Comparison of ENCODE assay signal across 34 cellular contexts in the genomic region with DNA sequence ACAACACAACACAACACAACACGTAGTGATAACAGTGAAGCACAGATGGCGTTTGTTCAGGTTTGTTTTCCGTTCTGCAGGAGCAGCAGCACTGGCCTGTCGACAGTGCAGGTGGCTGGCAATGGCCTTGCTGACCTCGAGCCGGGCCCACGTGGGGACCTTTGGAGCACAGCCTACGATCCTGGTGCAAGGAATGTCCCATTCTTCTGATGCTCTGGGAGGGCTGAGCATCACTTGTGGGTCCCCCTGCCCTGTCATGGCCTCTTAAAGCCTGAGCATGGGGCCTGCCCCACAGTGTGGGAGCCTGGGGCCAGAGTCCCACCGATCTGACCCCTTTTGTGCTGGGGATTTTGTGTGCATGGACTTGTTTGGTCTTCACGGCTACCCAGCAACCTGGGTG. TPM values are rescaled to one million over a fixed set of nuclear protein-coding genes. Genes with fewer than 3 reads are reported as not detected.
DNase-seq lines count a peak whose midpoint lies in the region; ATAC-seq and TF ChIP-seq lines count a peak whose summit lies in the region.
"Had no signal": no experiment of that assay in that cellular context is flagged by ENCODE, and none has a peak within 500 bp of the region (broad histone marks: within the 10 kb centered on the region; RNA-seq: fewer than 3 reads in every experiment).

No MANE protein-coding gene starts in this region.

- peak; percentile 62 for DNase-seq in activated effector memory CD4-positive, alpha-beta T cell treated with anti-CD3 and anti-CD28 coated beads, Interleukin-2, amount 50 U/mL, for 16 hours
- DNase-seq in activated effector memory CD4-positive, alpha-beta T cell treated with Interleukin-2 at 50 U/mL for 16 hours: no peak
- no peak for DNase-seq in HFFc6
- no peak for DNase-seq in endothelial cell (ENCODE audit: low spot score)
- peak; percentile 76 for DNase-seq in spleen
- no peak for DNase-seq in activated naive CD4-positive, alpha-beta T cell treated with anti-CD3 and anti-CD28 coated beads, Interleukin-2, amount 10 ng/mL, durations not matched to agents 7 days and 5 days
- no peak for DNase-seq in activated CD8-positive, alpha-beta T cell treated with anti-CD3 and anti-CD28 coated beads for 36 hours
- DNase-seq: activated CD4-positive, alpha-beta T cell treated with anti-CD3 and anti-CD28 coated beads for 4 hours; activated naive CD4-positive, alpha-beta T cell treated with anti-CD3 and anti-CD28 coated beads, Interleukin-2, amount 50 U/mL, for 16 hours; amygdala; CD8-positive, alpha-beta T cell; DMS 273 treated with DMSO at 0.1 percent for 48 hours; effector CD8-positive, alpha-beta T cell; EL; erythroblast; IMR-90; MV-4-11; NCI-H1436 treated with DMSO at 0.1 percent for 48 hours; NCI-H2081 treated with DMSO at 0.1 percent for 48 hours; Peyer's patch; SIG-M5; stimulated activated CD4-positive, alpha-beta T cell treated with anti-CD3 and anti-CD28 coated beads, Interleukin-1b, Interleukin-23, amount 100 ng/mL, for 48 hours; stimulated activated naive CD4-positive, alpha-beta T cell treated with Interleukin-2 at 50 U/mL for 16 hours; upper lobe of left lung had no signal

- TF ChIP-seq POLR2A in spleen (IDR thresholded peaks at IDR 0.05): no peak

- H3K27ac ChIP-seq in spleen: no peak overlapping the region
- H3K27ac ChIP-seq: breast epithelium, Peyer's patch, suprapubic skin, upper lobe of left lung had no signal

- H3K4me1 Mint-ChIP-seq in HFFc6 (ENCODE audit: low read depth) (peaks cover 42% of the 10 kb centered on the region), endothelial cell (ENCODE audit: unreplicated experiment) (peaks cover 31% of the 10 kb centered on the region)
- H3K4me1 Mint-ChIP-seq in activated naive CD4-positive, alpha-beta T cell treated with anti-CD3 and anti-CD28 coated beads, Interleukin-2, amount 10 ng/mL, durations not matched to agents 7 days and 5 days: peaks cover 38% of the 10 kb centered on the region
- peaks cover 45% of the 10 kb centered on the region for H3K4me1 Mint-ChIP-seq in activated CD8-positive, alpha-beta T cell treated with anti-CD3 and anti-CD28 coated beads for 36 hours (ENCODE audit: low read depth)

- no peaks in the 10 kb centered on the region for H3K9me3 ChIP-seq in spleen
- H3K9me3 ChIP-seq: breast epithelium, Peyer's patch, suprapubic skin, upper lobe of left lung had no signal

- H3K36me3 Mint-ChIP-seq in HFFc6 (ENCODE audit: low read depth) (peaks cover 27% of the 10 kb centered on the region), endothelial cell (ENCODE audit: low read depth, unreplicated experiment) (peaks cover 31% of the 10 kb centered on the region)
- peaks cover 19% of the 10 kb centered on the region for H3K36me3 Mint-ChIP-seq in activated naive CD4-positive, alpha-beta T cell treated with anti-CD3 and anti-CD28 coated beads, Interleukin-2, amount 10 ng/mL, durations not matched to agents 7 days and 5 days
- H3K36me3 Mint-ChIP-seq in activated CD8-positive, alpha-beta T cell treated with anti-CD3 and anti-CD28 coated beads for 36 hours (ENCODE audit: low read depth): peaks cover 38% of the 10 kb centered on the region

- H3K4me3 ChIP-seq in spleen: no peak overlapping the region
- H3K4me3 ChIP-seq: breast epithelium, GM12878, Peyer's patch, smooth muscle cell, suprapubic skin, upper lobe of left lung had no signal

- H3K27me3 Mint-ChIP-seq in HFFc6 (ENCODE audit: insufficient read depth) (peaks cover 18% of the 10 kb centered on the region), endothelial cell (ENCODE audit: unreplicated experiment) (peaks cover 21% of the 10 kb centered on the region)
- H3K27me3 Mint-ChIP-seq in activated naive CD4-positive, alpha-beta T cell treated with anti-CD3 and anti-CD28 coated beads, Interleukin-2, amount 10 ng/mL, durations not matched to agents 7 days and 5 days: peaks cover 4% of the 10 kb centered on the region
- no peaks in the 10 kb centered on the region for H3K27me3 Mint-ChIP-seq in activated CD8-positive, alpha-beta T cell treated with anti-CD3 and anti-CD28 coated beads for 36 hours
- H3K27me3 Mint-ChIP-seq: memory B cell had no signal

- H3K36me3 ChIP-seq in spleen: peaks cover 0 to 64% (median 5%) of the 10 kb centered on the region in 6 donors
- H3K36me3 ChIP-seq: breast epithelium had no signal

- no peak for ATAC-seq in activated CD8-positive, alpha-beta T cell treated with anti-CD3 and anti-CD28 coated beads for 36 hours
- ATAC-seq in HG03159 (IDR thresholded peaks at IDR 0.05; ENCODE audit: unreplicated experiment): no peak
- ATAC-seq: CD8-positive, alpha-beta T cell; GM12878; left lobe of liver; right cardiac atrium had no signal

- CTCF ChIA-PET in activated naive CD4-positive, alpha-beta T cell treated with anti-CD3 and anti-CD28 coated beads, Interleukin-2, amount 10 ng/mL, durations not matched to agents 7 days and 5 days (lab: Charles Lee): no interaction called here
- CTCF ChIA-PET in activated CD8-positive, alpha-beta T cell treated with anti-CD3 and anti-CD28 coated beads for 36 hours (lab: Charles Lee): no interaction called here

- TF ChIP-seq CTCF in HFFc6 (IDR thresholded peaks at IDR 0.05) (no peak), endothelial cell (IDR thresholded peaks at IDR 0.05; ENCODE audit: unreplicated experiment) (no peak), spleen (IDR thresholded peaks at IDR 0.05 in 8 of 11, conservative IDR thresholded peaks at IDR 0.05 in 3 of 11) (no peak)
- TF ChIP-seq CTCF in activated CD8-positive, alpha-beta T cell treated with anti-CD3 and anti-CD28 coated beads for 36 hours (IDR thresholded peaks at IDR 0.05): no peak

- no peak overlapping the region for H3K4me3 Mint-ChIP-seq in HFFc6
- peak overlapping the region; percentile 15 for H3K4me3 Mint-ChIP-seq in endothelial cell (ENCODE audit: unreplicated experiment)
- no peak overlapping the region for H3K4me3 Mint-ChIP-seq in activated naive CD4-positive, alpha-beta T cell treated with anti-CD3 and anti-CD28 coated beads, Interleukin-2, amount 10 ng/mL, durations not matched to agents 7 days and 5 days
- no peak overlapping the region for H3K4me3 Mint-ChIP-seq in activated CD8-positive, alpha-beta T cell treated with anti-CD3 and anti-CD28 coated beads for 36 hours
- H3K4me3 Mint-ChIP-seq: CD8-positive, alpha-beta T cell; memory B cell; neural crest cell; T-helper 2 cell treated with Interferon-gamma antibody and Interleukin-4, amounts not matched to agents 5 μg/mL and 100 μg/mL, for 36 hours had no signal

- intact Hi-C loops in spleen (cut with DNase I; ENCODE audit: low total_unique reads): no loop called here
- intact Hi-C loops in activated CD8-positive, alpha-beta T cell treated with anti-CD3 and anti-CD28 coated beads for 36 hours (cut with micrococcal nuclease): no loop called here

- WGBS in spleen, 5 donors: 69 to 76% (median 72%) methylated on average over 10 of the region's 10 CpGs

- H3K27me3 ChIP-seq in spleen (replicated peaks in 1 of 7): peaks cover 0 to 4% (median 0%) of the 10 kb centered on the region in 7 donors
- H3K27me3 ChIP-seq: breast epithelium, Peyer's patch, suprapubic skin, upper lobe of left lung had no signal

- POLR2A ChIA-PET in activated CD8-positive, alpha-beta T cell treated with anti-CD3 and anti-CD28 coated beads for 36 hours (lab: Charles Lee): no interaction called here

- H3K27ac Mint-ChIP-seq in HFFc6: peak overlapping the region; percentile 26
- no peak overlapping the region for H3K27ac Mint-ChIP-seq in endothelial cell (ENCODE audit: unreplicated experiment)
- H3K27ac Mint-ChIP-seq in activated naive CD4-positive, alpha-beta T cell treated with anti-CD3 and anti-CD28 coated beads, Interleukin-2, amount 10 ng/mL, durations not matched to agents 7 days and 5 days: no peak overlapping the region
- no peak overlapping the region for H3K27ac Mint-ChIP-seq in activated CD8-positive, alpha-beta T cell treated with anti-CD3 and anti-CD28 coated beads for 36 hours
- H3K27ac Mint-ChIP-seq: T-helper 2 cell treated with Interferon-gamma antibody and Interleukin-4, amounts not matched to agents 5 μg/mL and 100 μg/mL, for 36 hours had no signal

- peaks cover 39 to 100% (median 63%) of the 10 kb centered on the region in 6 donors for H3K4me1 ChIP-seq in spleen

- H3K9me3 Mint-ChIP-seq in HFFc6 (0 out of 2 replicates have a peak, but pooled peaks cover 8% of the 10 kb centered on the region), endothelial cell (ENCODE audit: unreplicated experiment) (peaks cover 4% of the 10 kb centered on the region)
- peaks cover 11% of the 10 kb centered on the region for H3K9me3 Mint-ChIP-seq in activated naive CD4-positive, alpha-beta T cell treated with anti-CD3 and anti-CD28 coated beads, Interleukin-2, amount 10 ng/mL, durations not matched to agents 7 days and 5 days
- H3K9me3 Mint-ChIP-seq in activated CD8-positive, alpha-beta T cell treated with anti-CD3 and anti-CD28 coated beads for 36 hours: no peaks in the 10 kb centered on the region
- H3K9me3 Mint-ChIP-seq: memory B cell, neural crest cell had no signal

RNA-seq across cellular contexts. Expression of gene MAP2K3, which starts 6.8 kb away (rescaled TPM):
- total RNA-seq in HFFc6 (2021; fragmentation: NEBNext Ultra II Directional; extraction: Animal tissue kit (Norgen Biotek cat#: 25700)): 100 to 1,000 TPM; 177 to 221 (median 184) TPM
- 65.8 TPM for total RNA-seq in endothelial cell (ENCODE audit: unreplicated experiment)
- 100 to 1,000 TPM in 2 of 7 donors, 10 to 100 TPM in 5; 44.3 to 121 (median 83.6) TPM for total RNA-seq in spleen
- 10 to 100 TPM; 31.7 to 54.6 (median 46.3) TPM for polyA plus RNA-seq in spleen
- total RNA-seq in activated CD8-positive, alpha-beta T cell treated with anti-CD3 and anti-CD28 coated beads for 36 hours: 100 to 1,000 TPM; 151 to 153 TPM

RNA-seq across cellular contexts. Expression of gene NATD1, which starts 38.1 kb away (rescaled TPM):
- 1 to 10 TPM; 3.7 to 7.9 (median 4.1) TPM for total RNA-seq in HFFc6 (2021; fragmentation: NEBNext Ultra II Directional; extraction: Animal tissue kit (Norgen Biotek cat#: 25700))
- total RNA-seq in endothelial cell (ENCODE audit: unreplicated experiment) (30.3 TPM), spleen (10 to 100 TPM in 6 of 7 donors, 1 to 10 TPM in 1; 9.4 to 31.0 (median 16.6) TPM)
- polyA plus RNA-seq in spleen: 1 to 10 TPM; 1.3 to 5.9 (median 1.9) TPM
- total RNA-seq in activated CD8-positive, alpha-beta T cell treated with anti-CD3 and anti-CD28 coated beads for 36 hours: 1 to 10 TPM; 1.1 to 1.3 TPM

Comparison
In these comparisons a context has a peak if more than half of its experiments do, and no peak if none do; other contexts are left out.
1. DNase-seq: peak in activated effector memory CD4-positive, alpha-beta T cell treated with anti-CD3 and anti-CD28 coated beads, Interleukin-2, amount 50 U/mL, for 16 hours (single experiment) and spleen (single experiment); none in activated effector memory CD4-positive, alpha-beta T cell treated with Interleukin-2 at 50 U/mL for 16 hours (single experiment), HFFc6 (single experiment), endothelial cell (single experiment), activated naive CD4-positive, alpha-beta T cell treated with anti-CD3 and anti-CD28 coated beads, Interleukin-2, amount 10 ng/mL, durations not matched to agents 7 days and 5 days (single experiment) and activated CD8-positive, alpha-beta T cell treated with anti-CD3 and anti-CD28 coated beads for 36 hours (single experiment).